In the genomic region with DNA sequence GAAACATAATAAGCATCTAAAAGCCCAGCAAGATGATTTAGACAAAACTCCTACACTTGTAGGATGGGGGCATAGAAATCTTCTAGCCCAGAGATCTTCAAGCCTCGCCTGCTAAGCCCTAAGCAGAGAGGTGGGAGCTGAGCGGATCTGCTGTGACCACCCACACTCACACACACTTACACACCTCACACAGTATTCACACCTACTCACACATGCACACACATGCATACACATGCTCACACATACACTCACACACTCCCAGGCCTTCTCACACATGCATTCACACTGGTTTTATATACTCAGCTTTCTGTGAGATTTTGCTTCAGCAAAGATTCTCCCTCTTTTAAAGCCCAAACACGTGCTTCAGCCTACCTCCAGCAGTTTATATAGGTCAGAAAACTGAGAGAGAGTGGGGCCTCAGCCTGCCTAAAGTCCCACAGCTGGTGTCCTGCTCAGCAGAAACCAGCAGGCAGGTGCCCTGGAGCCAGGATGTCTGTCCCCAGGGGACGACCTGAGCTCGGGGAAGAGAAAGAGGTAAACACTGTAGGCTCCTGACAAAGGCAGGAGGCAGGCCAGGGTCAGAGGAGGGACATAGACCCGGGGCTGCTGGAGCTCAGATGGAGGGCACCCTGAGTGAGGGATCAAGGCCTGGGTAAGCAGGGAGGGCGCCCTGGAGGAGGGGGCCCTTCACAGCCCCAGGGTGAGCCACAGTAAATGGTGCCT, we compare ENCODE assay signal across 11 cellular contexts. TPM values are rescaled to one million over a fixed set of nuclear protein-coding genes. Genes with fewer than 3 reads are reported as not detected.
A peak's percentile ranks its signal among the peaks of the same experiment; 100 is the strongest.
DNase-seq lines count a peak whose midpoint lies in the region; ATAC-seq and TF ChIP-seq lines count a peak whose summit lies in the region.
"Had no signal": no experiment of that assay in that cellular context is flagged by ENCODE, and none has a peak within 500 bp of the region (broad histone marks: within the 10 kb centered on the region; RNA-seq: fewer than 3 reads in every experiment).

No MANE protein-coding gene starts in this region.

- 52 to 72% methylated on average over 5 to 7 of the region's 7 CpGs for WGBS in endodermal cell (ENCODE audit: insufficient coverage in 1 of 2, insufficient read length in 1 of 2), 2 experiments

- no peak for ATAC-seq in gastrocnemius medialis

- peak overlapping the region; percentile 10 for H3K4me3 Mint-ChIP-seq in endodermal cell
- H3K4me3 Mint-ChIP-seq in activated T-helper 2 cell treated with anti-CD3 and anti-CD28 coated beads, Interferon-gamma antibody, Interleukin-2, Interleukin-4, amounts not matched to agents 10 μg/mL and 5 μg/mL and 100 μg/mL, durations not matched to agents 14 hours and 24 hours and 36 hours (ENCODE audit: low read depth) = no peak overlapping the region

- TF ChIP-seq POLR2A in gastrocnemius medialis (IDR thresholded peaks at IDR 0.05) = no peak

- peak overlapping the region; percentile 78 for H3K27ac Mint-ChIP-seq in endodermal cell
- H3K27ac Mint-ChIP-seq in activated T-helper 2 cell treated with anti-CD3 and anti-CD28 coated beads, Interferon-gamma antibody, Interleukin-2, Interleukin-4, amounts not matched to agents 10 μg/mL and 5 μg/mL and 100 μg/mL, durations not matched to agents 14 hours and 24 hours and 36 hours = no peak overlapping the region

- no peaks in the 10 kb centered on the region for H3K27me3 ChIP-seq in MM.1S (replicated peaks; ENCODE audit: insufficient read depth, low read length)
- no peaks in the 10 kb centered on the region for H3K27me3 ChIP-seq in endodermal cell (ENCODE audit: control insufficient read depth, insufficient read depth, low read length, poor library complexity, severe bottlenecking)
- H3K27me3 ChIP-seq in gastrocnemius medialis = no peaks in the 10 kb centered on the region

- H3K27me3 Mint-ChIP-seq in endodermal cell (ENCODE audit: insufficient read depth) = no peaks in the 10 kb centered on the region
- peaks cover 6% of the 10 kb centered on the region for H3K27me3 Mint-ChIP-seq in activated T-helper 2 cell treated with anti-CD3 and anti-CD28 coated beads, Interferon-gamma antibody, Interleukin-2, Interleukin-4, amounts not matched to agents 10 μg/mL and 5 μg/mL and 100 μg/mL, durations not matched to agents 14 hours and 24 hours and 36 hours (ENCODE audit: low read depth)

- TF ChIP-seq CTCF in MM.1S (IDR thresholded peaks at IDR 0.05; ENCODE audit: low read length) (no peak), endodermal cell (conservative IDR thresholded peaks at IDR 0.05) (no peak), gastrocnemius medialis (IDR thresholded peaks at IDR 0.05 in 4 of 5, conservative IDR thresholded peaks at IDR 0.05 in 1 of 5) (no peak)

- no peaks in the 10 kb centered on the region for H3K36me3 ChIP-seq in MM.1S (replicated peaks; ENCODE audit: insufficient read depth, low read length)
- no peaks in the 10 kb centered on the region for H3K36me3 ChIP-seq in endodermal cell (ENCODE audit: control insufficient read depth, insufficient read depth, low read length)
- no peaks in the 10 kb centered on the region for H3K36me3 ChIP-seq in gastrocnemius medialis
- H3K36me3 ChIP-seq: suprapubic skin had no signal

- peak; percentile 15 for DNase-seq in DMS53 treated with DMSO at 0.1 percent for 48 hours (lab: John Stamatoyannopoulos, UW; ENCODE audit: unreplicated experiment)
- DNase-seq in MM.1S = peak; percentile 17
- peak; percentile 80 for DNase-seq in endodermal cell
- no peak for DNase-seq in Ammon's horn (ENCODE audit: low spot score)
- DNase-seq in activated T-helper 2 cell treated with anti-CD3 and anti-CD28 coated beads, Interferon-gamma antibody, Interleukin-2, Interleukin-4, amounts not matched to agents 10 μg/mL and 5 μg/mL and 100 μg/mL, durations not matched to agents 14 hours and 24 hours and 36 hours (ENCODE audit: low spot score) = no peak
- no peak for DNase-seq in gastrocnemius medialis
- DNase-seq: activated CD8-positive, alpha-beta memory T cell treated with anti-CD3 and anti-CD28 coated beads, Interleukin-2, amount 50 U/mL, for 4 hours; kidney had no signal

- no peaks in the 10 kb centered on the region for H3K36me3 Mint-ChIP-seq in endodermal cell (ENCODE audit: low read depth)
- H3K36me3 Mint-ChIP-seq in activated T-helper 2 cell treated with anti-CD3 and anti-CD28 coated beads, Interferon-gamma antibody, Interleukin-2, Interleukin-4, amounts not matched to agents 10 μg/mL and 5 μg/mL and 100 μg/mL, durations not matched to agents 14 hours and 24 hours and 36 hours (ENCODE audit: low read depth) = no peaks in the 10 kb centered on the region

- H3K27ac ChIP-seq in MM.1S (ENCODE audit: low read length) = no peak overlapping the region
- no peak overlapping the region for H3K27ac ChIP-seq in endodermal cell (ENCODE audit: low read depth, low read length)
- no peak overlapping the region for H3K27ac ChIP-seq in gastrocnemius medialis
- H3K27ac ChIP-seq: suprapubic skin had no signal

- H3K4me3 ChIP-seq in MM.1S (ENCODE audit: low read length) (no peak overlapping the region), endodermal cell (ENCODE audit: low read length) (no peak overlapping the region), gastrocnemius medialis (no peak overlapping the region)
- H3K4me3 ChIP-seq: suprapubic skin had no signal

- H3K4me1 ChIP-seq in MM.1S (ENCODE audit: low read length) (no peaks in the 10 kb centered on the region), endodermal cell (ENCODE audit: control insufficient read depth, insufficient read depth, low read length) (peaks cover 24% of the 10 kb centered on the region), gastrocnemius medialis (no peaks in the 10 kb centered on the region)

- peak overlapping the region; percentile 30; the same call in 1 of the 2 replicates for H2AFZ ChIP-seq in MM.1S (ENCODE audit: low read length)

- H3K9ac ChIP-seq in MM.1S (ENCODE audit: low read length) = no peak overlapping the region
- no peak overlapping the region for H3K9ac ChIP-seq in endodermal cell (ENCODE audit: extremely low read depth, low read length, poor library complexity, severe bottlenecking)

- H3K9me3 ChIP-seq in MM.1S (replicated peaks; ENCODE audit: insufficient read depth, low read length) (no peaks in the 10 kb centered on the region), endodermal cell (ENCODE audit: control insufficient read depth, low read length) (no peaks in the 10 kb centered on the region), gastrocnemius medialis (no peaks in the 10 kb centered on the region)
- H3K9me3 ChIP-seq: suprapubic skin had no signal

- H3K9me2 ChIP-seq in MM.1S (replicated peaks; ENCODE audit: insufficient read depth, low read length) = no peaks in the 10 kb centered on the region

- no peaks in the 10 kb centered on the region for H3K79me2 ChIP-seq in MM.1S (ENCODE audit: low read length)

- in situ Hi-C loops in gastrocnemius medialis (cut with MboI; ENCODE audit: low sequenced_read_pairs in 4 of 4) = loop anchor here in 2 of 4 donors (10.0 kb wide), 2 partner anchors 55 to 125 kb away; a partner anchor contains a TSS

- no peaks in the 10 kb centered on the region for H3F3A ChIP-seq in MM.1S (ENCODE audit: insufficient read depth, low read length)

- H4K20me1 ChIP-seq in MM.1S (ENCODE audit: insufficient read depth, low read length) = no peaks in the 10 kb centered on the region

- H3K9me3 Mint-ChIP-seq in endodermal cell = no peaks in the 10 kb centered on the region
- H3K9me3 Mint-ChIP-seq in activated T-helper 2 cell treated with anti-CD3 and anti-CD28 coated beads, Interferon-gamma antibody, Interleukin-2, Interleukin-4, amounts not matched to agents 10 μg/mL and 5 μg/mL and 100 μg/mL, durations not matched to agents 14 hours and 24 hours and 36 hours = no peaks in the 10 kb centered on the region

- H3K4me2 ChIP-seq in MM.1S (ENCODE audit: low read depth, low read length) = no peak overlapping the region

- intact Hi-C loops in activated T-helper 2 cell treated with anti-CD3 and anti-CD28 coated beads, Interferon-gamma antibody, Interleukin-2, Interleukin-4, amounts not matched to agents 10 μg/mL and 5 μg/mL and 100 μg/mL, durations not matched to agents 14 hours and 24 hours and 36 hours (cut with micrococcal nuclease) = loop anchor here (10.0 kb wide), 1 partner anchor 135 kb away; no protein-coding TSS in a partner anchor
- intact Hi-C loops in gastrocnemius medialis (cut with DNase I; ENCODE audit: low total_unique reads) = no loop called here

- H3K4me1 Mint-ChIP-seq in endodermal cell = peaks cover 67% of the 10 kb centered on the region
- H3K4me1 Mint-ChIP-seq in activated T-helper 2 cell treated with anti-CD3 and anti-CD28 coated beads, Interferon-gamma antibody, Interleukin-2, Interleukin-4, amounts not matched to agents 10 μg/mL and 5 μg/mL and 100 μg/mL, durations not matched to agents 14 hours and 24 hours and 36 hours (ENCODE audit: low read depth) = peaks cover 3% of the 10 kb centered on the region

RNA-seq across cellular contexts. Expression of a gene that starts 12.0 kb away (rescaled TPM):
- total RNA-seq in endodermal cell (1,000 to 10,000 TPM in 1 of 2 donors, 100 to 1,000 TPM in 1; 750 to 1,012 TPM), gastrocnemius medialis (10 to 100 TPM in 1 of 4 donors, 1 to 10 TPM in 1, under 1 TPM in 1, not detected in 1; 0.53 to 11.0 (median 3.6) TPM)
- 178 TPM for polyA plus RNA-seq in endodermal cell (2013, experiment 1 of 2)
- 191 TPM for polyA plus RNA-seq in endodermal cell (2013, experiment 2 of 2)
- total RNA-seq in activated T-helper 2 cell treated with anti-CD3 and anti-CD28 coated beads, Interferon-gamma antibody, Interleukin-2, Interleukin-4, amounts not matched to agents 10 μg/mL and 5 μg/mL and 100 μg/mL, durations not matched to agents 14 hours and 24 hours and 36 hours = not detected in 2 replicates
- total RNA-seq: myocyte had no signal

RNA-seq across cellular contexts. Expression of a gene that starts 21.4 kb away (rescaled TPM):
- total RNA-seq in endodermal cell = 1 to 10 TPM in 1 of 2 donors, under 1 TPM in 1; 0.95 to 1.2 TPM
- not detected for polyA plus RNA-seq in endodermal cell (2013, experiment 1 of 2)
- polyA plus RNA-seq in endodermal cell (2013, experiment 2 of 2) = not detected
- not detected in 2 replicates for total RNA-seq in activated T-helper 2 cell treated with anti-CD3 and anti-CD28 coated beads, Interferon-gamma antibody, Interleukin-2, Interleukin-4, amounts not matched to agents 10 μg/mL and 5 μg/mL and 100 μg/mL, durations not matched to agents 14 hours and 24 hours and 36 hours
- total RNA-seq in gastrocnemius medialis = not detected
- total RNA-seq: myocyte had no signal

RNA-seq across cellular contexts. Expression of a gene that starts 31.7 kb away (rescaled TPM):
- total RNA-seq in endodermal cell = not detected
- not detected for polyA plus RNA-seq in endodermal cell (2013, experiment 1 of 2)
- polyA plus RNA-seq in endodermal cell (2013, experiment 2 of 2) = not detected
- not detected in 2 replicates for total RNA-seq in activated T-helper 2 cell treated with anti-CD3 and anti-CD28 coated beads, Interferon-gamma antibody, Interleukin-2, Interleukin-4, amounts not matched to agents 10 μg/mL and 5 μg/mL and 100 μg/mL, durations not matched to agents 14 hours and 24 hours and 36 hours
- not detected for total RNA-seq in gastrocnemius medialis
- total RNA-seq: kidney, myocyte had no signal
- polyA plus RNA-seq: adipose tissue had no signal

RNA-seq across cellular contexts. Expression of a gene that starts 34.7 kb away (rescaled TPM):
- total RNA-seq in endodermal cell = not detected
- polyA plus RNA-seq in endodermal cell (2013, experiment 1 of 2) = not detected
- polyA plus RNA-seq in endodermal cell (2013, experiment 2 of 2) = not detected
- not detected in 2 replicates for total RNA-seq in activated T-helper 2 cell treated with anti-CD3 and anti-CD28 coated beads, Interferon-gamma antibody, Interleukin-2, Interleukin-4, amounts not matched to agents 10 μg/mL and 5 μg/mL and 100 μg/mL, durations not matched to agents 14 hours and 24 hours and 36 hours
- total RNA-seq in gastrocnemius medialis = not detected
- total RNA-seq: kidney, myocyte had no signal

RNA-seq across cellular contexts. Expression of a gene that starts 46.6 kb away (rescaled TPM):
- total RNA-seq in endodermal cell (not detected), gastrocnemius medialis (not detected)
- not detected for polyA plus RNA-seq in endodermal cell (2013, experiment 1 of 2)
- not detected for polyA plus RNA-seq in endodermal cell (2013, experiment 2 of 2)
- total RNA-seq in activated T-helper 2 cell treated with anti-CD3 and anti-CD28 coated beads, Interferon-gamma antibody, Interleukin-2, Interleukin-4, amounts not matched to agents 10 μg/mL and 5 μg/mL and 100 μg/mL, durations not matched to agents 14 hours and 24 hours and 36 hours = not detected in 2 replicates
- total RNA-seq: kidney, myocyte had no signal

Comparison
In these comparisons a context has a peak if more than half of its experiments do, and no peak if none do; other contexts are left out.
1. DNase-seq: peak in DMS53 treated with DMSO at 0.1 percent for 48 hours (single experiment), MM.1S (single experiment) and endodermal cell (single experiment); none in Ammon's horn (single experiment), activated T-helper 2 cell treated with anti-CD3 and anti-CD28 coated beads, Interferon-gamma antibody, Interleukin-2, Interleukin-4, amounts not matched to agents 10 μg/mL and 5 μg/mL and 100 μg/mL, durations not matched to agents 14 hours and 24 hours and 36 hours (single experiment) and gastrocnemius medialis (0 of 2).
2. RNA of a gene that starts 12.0 kb away (total RNA-seq): 750 to 1,012 TPM in endodermal cell; 0.53 to 11.0 TPM in gastrocnemius medialis and not detected in activated T-helper 2 cell treated with anti-CD3 and anti-CD28 coated beads, Interferon-gamma antibody, Interleukin-2, Interleukin-4, amounts not matched to agents 10 μg/mL and 5 μg/mL and 100 μg/mL, durations not matched to agents 14 hours and 24 hours and 36 hours; every median in the first group is over 10 times any median in the second.